ENCODE assay signal across 7 cellular contexts in genomic region chr10:3018247-3018646, GRCh38.
"Had no signal": no experiment of that assay in that cellular context is flagged by ENCODE, and none has a peak within 500 bp of the region (broad histone marks: within the 10 kb centered on the region; RNA-seq: fewer than 3 reads in every experiment).

No MANE protein-coding gene starts in this region.

- DNase-seq: IMR-90, KBM-7 had no signal

- H3K36me3 Mint-ChIP-seq: IgD-negative memory B cell had no signal

- H3K27ac ChIP-seq: HL-60 had no signal

- H3K4me1 Mint-ChIP-seq: IgD-negative memory B cell had no signal

- H3K4me3 ChIP-seq: K562 had no signal

- H3K4me3 Mint-ChIP-seq: IgD-negative memory B cell had no signal

- H3K27ac Mint-ChIP-seq: IgD-negative memory B cell had no signal

- ATAC-seq: HepG2, K562 had no signal

- FAIRE-seq: HepG2, HTR-8/SVneo, K562 had no signal
